In genomic region chr1:15350551-15351200, GRCh38 we compare ENCODE assay signal across 17 cellular contexts. TPM values are rescaled to one million over a fixed set of nuclear protein-coding genes. Genes with fewer than 3 reads are reported as not detected.
DNase-seq lines count a peak whose midpoint lies in the region; ATAC-seq and TF ChIP-seq lines count a peak whose summit lies in the region.
"Had no signal": no experiment of that assay in that cellular context is flagged by ENCODE, and none has a peak within 500 bp of the region (broad histone marks: within the 10 kb centered on the region; RNA-seq: fewer than 3 reads in every experiment).

No MANE protein-coding gene starts in this region.

- H3K4me2 ChIP-seq in neuronal stem cell (ENCODE audit: insufficient read depth, low read length, poor library complexity, severe bottlenecking) = no peak overlapping the region
- H3K4me2 ChIP-seq: BLaER1 had no signal

- H3K36me3 ChIP-seq in HEK293 (ENCODE audit: control insufficient read depth in 2 of 2, insufficient read depth in 1 of 2, low read length in 2 of 2) (no peaks in the 10 kb centered on the region), Peyer's patch (no peaks in the 10 kb centered on the region), duodenal mucosa (ENCODE audit: control insufficient read depth in 1 of 2, insufficient read depth in 2 of 2, low read length in 2 of 2) (no peaks in the 10 kb centered on the region), neuronal stem cell (replicated peaks in 1 of 2; ENCODE audit: control insufficient read depth in 2 of 2, insufficient read depth in 2 of 2, low read length in 2 of 2) (no peaks in the 10 kb centered on the region), BE2C (no peaks in the 10 kb centered on the region)
- H3K36me3 ChIP-seq: BLaER1, SJSA1 had no signal

- DNase-seq in Peyer's patch (peak in 2 of 3 donors; percentile 82 to 85), neuronal stem cell (ENCODE audit: low spot score) (no peak), NK-92 (lab: John Stamatoyannopoulos, UW; ENCODE audit: unreplicated experiment) (no peak), BE2C (no peak), DMS114 treated with DMSO at 0.1 percent for 48 hours (lab: John Stamatoyannopoulos, UW; ENCODE audit: unreplicated experiment) (no peak)
- DNase-seq: DMS53, HCEC 1CT, KG1, NCI-H1048, NCI-H146, NCI-H345, NCI-H526 treated with DMSO at 0.1 percent for 48 hours had no signal

- H3K4me1 ChIP-seq in HEK293 (ENCODE audit: control insufficient read depth, insufficient read depth, low read length) = no peaks in the 10 kb centered on the region
- peaks cover 0 to 46% (median 2%) of the 10 kb centered on the region in 4 donors for H3K4me1 ChIP-seq in Peyer's patch
- H3K4me1 ChIP-seq in duodenal mucosa (ENCODE audit: control insufficient read depth in 1 of 2, insufficient read depth in 2 of 2, low read length in 2 of 2) = peaks cover 56% of the 10 kb centered on the region in 2 donors
- H3K4me1 ChIP-seq in neuronal stem cell (ENCODE audit: control insufficient read depth in 2 of 2, insufficient read depth in 1 of 2, low read depth in 1 of 2, low read length in 2 of 2) = peaks cover 2 to 7% of the 10 kb centered on the region in 2 donors
- no peaks in the 10 kb centered on the region for H3K4me1 ChIP-seq in BE2C

- no peak for ATAC-seq in HG02970 (IDR thresholded peaks at IDR 0.05; ENCODE audit: low FRiP score, unreplicated experiment)

- H3K79me1 ChIP-seq in neuronal stem cell (ENCODE audit: low read depth, low read length) = no peaks in the 10 kb centered on the region

- H3K27me3 ChIP-seq in Peyer's patch (no peaks in the 10 kb centered on the region), duodenal mucosa (ENCODE audit: control insufficient read depth in 1 of 2, insufficient read depth in 2 of 2, low read length in 2 of 2) (no peaks in the 10 kb centered on the region), neuronal stem cell (ENCODE audit: control insufficient read depth in 3 of 3, insufficient read depth in 3 of 3, low read depth in 1 of 3, low read length in 3 of 3) (peaks cover 0 to 3% (median 0%) of the 10 kb centered on the region in 3 experiments), BE2C (no peaks in the 10 kb centered on the region)
- H3K27me3 ChIP-seq: BLaER1, SJSA1 had no signal

- H3K14ac ChIP-seq in neuronal stem cell (ENCODE audit: low read length) = no peak overlapping the region

- H2AFZ ChIP-seq in neuronal stem cell (ENCODE audit: low read length) = no peak overlapping the region

- TF ChIP-seq POLR2A in Peyer's patch (IDR thresholded peaks at IDR 0.05) = no peak

- H3K4ac ChIP-seq in neuronal stem cell (ENCODE audit: low read length) = no peak overlapping the region

- TF ChIP-seq CTCF in HEK293 (tag by site-specific recombination; IDR thresholded peaks at IDR 0.05) (no peak), Peyer's patch (IDR thresholded peaks at IDR 0.05) (no peak), BE2C (IDR thresholded peaks at IDR 0.05; ENCODE audit: low read depth, low read length) (no peak)

- H2AK5ac ChIP-seq in neuronal stem cell (ENCODE audit: low read depth, low read length) = peak overlapping the region; percentile 15

- H3K23ac ChIP-seq in neuronal stem cell (ENCODE audit: low read depth, low read length, poor library complexity) = no peak overlapping the region

- H3K18ac ChIP-seq in neuronal stem cell (ENCODE audit: low read length) = peak overlapping the region; percentile 11

- no peak overlapping the region for H2BK120ac ChIP-seq in neuronal stem cell (ENCODE audit: low read depth, low read length)

- CTCF ChIA-PET in HEK293 (lab: Yijun Ruan, JAX) = interaction anchor here (1.2 kb wide), 1 partner anchor 27 kb away, joined by 4 read pairs; no protein-coding TSS in a partner anchor

- no peak overlapping the region for H3K27ac ChIP-seq in HEK293 (ENCODE audit: extremely low read depth, low read depth, low read length)
- H3K27ac ChIP-seq in Peyer's patch = peak overlapping the region in 3 of 4 donors; percentile 67 to 81 (median 81)
- peak overlapping the region; percentile 0 for H3K27ac ChIP-seq in duodenal mucosa (ENCODE audit: low read depth, low read length)
- no peak overlapping the region for H3K27ac ChIP-seq in neuronal stem cell (replicated peaks; ENCODE audit: low read length)
- H3K27ac ChIP-seq: BLaER1, SJSA1 had no signal

- H2BK5ac ChIP-seq in neuronal stem cell (ENCODE audit: low read length) = no peak overlapping the region

- H2BK15ac ChIP-seq in neuronal stem cell (ENCODE audit: low read length) = peak overlapping the region; percentile 19

- no peak overlapping the region for H2BK12ac ChIP-seq in neuronal stem cell (ENCODE audit: low read length)

- H3K9me3 ChIP-seq in HEK293 (ENCODE audit: control insufficient read depth, insufficient read depth, low read depth, low read length) (no peaks in the 10 kb centered on the region), Peyer's patch (no peaks in the 10 kb centered on the region), duodenal mucosa (ENCODE audit: control insufficient read depth in 1 of 2, low read length in 2 of 2) (no peaks in the 10 kb centered on the region), neuronal stem cell (replicated peaks in 1 of 2; ENCODE audit: control insufficient read depth in 2 of 2, insufficient read depth in 1 of 2, low read depth in 1 of 2, low read length in 2 of 2) (no peaks in the 10 kb centered on the region), BE2C (no peaks in the 10 kb centered on the region)
- H3K9me3 ChIP-seq: BLaER1, SJSA1 had no signal

- H3K9ac ChIP-seq in duodenal mucosa (ENCODE audit: low read depth in 1 of 2, low read length in 2 of 2) (peak overlapping the region; percentile 27 to 35), neuronal stem cell (ENCODE audit: low read depth, low read length, poor library complexity) (no peak overlapping the region)
- H3K9ac ChIP-seq: BLaER1 had no signal

- POLR2A ChIA-PET in HEK293 (lab: Yijun Ruan, JAX) = no interaction called here

- H4K91ac ChIP-seq in neuronal stem cell (ENCODE audit: low read depth, low read length, poor library complexity) = no peak overlapping the region

- WGBS in neuronal stem cell (ENCODE audit: extremely low coverage in 2 of 2, insufficient read length in 2 of 2, insufficient replicate concordance in 1 of 2), 2 donors = no CpG with 5 or more reads among the region's 4 CpGs

- H4K8ac ChIP-seq in neuronal stem cell (ENCODE audit: low read depth, low read length) = no peak overlapping the region

- no peak overlapping the region for H3K4me3 ChIP-seq in HEK293 (ENCODE audit: low read depth, low read length)
- H3K4me3 ChIP-seq in Peyer's patch = no peak overlapping the region
- no peak overlapping the region for H3K4me3 ChIP-seq in duodenal mucosa (ENCODE audit: low read depth in 1 of 2, low read length in 2 of 2)
- no peak overlapping the region for H3K4me3 ChIP-seq in neuronal stem cell (ENCODE audit: low read length in 2 of 2)
- H3K4me3 ChIP-seq in BE2C (ENCODE audit: low read depth, low read length) = no peak overlapping the region
- H3K4me3 ChIP-seq: BLaER1, SJSA1 had no signal

TF ChIP-seq in HEK293, 187 proteins besides CTCF, POLR2A, EP300 and RAD21 (continues in another document):
- no peak for TF ChIP-seq ZSCAN5A (tag by site-specific recombination; IDR thresholded peaks at IDR 0.05)
- TF ChIP-seq ZNF513 (tag by site-specific recombination; IDR thresholded peaks at IDR 0.05) = no peak
- no peak for TF ChIP-seq ZNF529 (tag by site-specific recombination; IDR thresholded peaks at IDR 0.05; ENCODE audit: insufficient replicate concordance)
- no peak for TF ChIP-seq ZNF549 (tag by site-specific recombination; IDR thresholded peaks at IDR 0.05)
- no peak for TF ChIP-seq ZNF596 (tag by site-specific recombination; IDR thresholded peaks at IDR 0.05)
- no peak for TF ChIP-seq ZSCAN18 (tag by site-specific recombination; IDR thresholded peaks at IDR 0.05)

RNA-seq across cellular contexts. Expression of gene EFHD2, which starts 59.0 kb away (rescaled TPM):
- total RNA-seq in Peyer's patch = 100 to 1,000 TPM in 3 of 4 donors, 10 to 100 TPM in 1; 84.2 to 236 (median 196) TPM
- 12.5 TPM for polyA plus RNA-seq in neuronal stem cell (2013, experiment 1 of 2)
- 12.8 TPM for polyA plus RNA-seq in neuronal stem cell (2013, experiment 2 of 2)
- polyA plus RNA-seq in BE2C (2012; ENCODE audit: insufficient read depth, insufficient read length, low read depth) = 8.8 TPM

Comparison
In these comparisons a context has a peak if more than half of its experiments do, and no peak if none do; other contexts are left out.
1. H3K27ac ChIP-seq: peak in Peyer's patch (3 of 4) and duodenal mucosa (single experiment); none in HEK293 (single experiment) and neuronal stem cell (single experiment).
2. DNase-seq: peak in Peyer's patch (2 of 3); none in neuronal stem cell (single experiment), NK-92 (single experiment), BE2C (single experiment) and DMS114 treated with DMSO at 0.1 percent for 48 hours (single experiment).